14 cellular contexts compared by ENCODE assay signal in the genomic region with DNA sequence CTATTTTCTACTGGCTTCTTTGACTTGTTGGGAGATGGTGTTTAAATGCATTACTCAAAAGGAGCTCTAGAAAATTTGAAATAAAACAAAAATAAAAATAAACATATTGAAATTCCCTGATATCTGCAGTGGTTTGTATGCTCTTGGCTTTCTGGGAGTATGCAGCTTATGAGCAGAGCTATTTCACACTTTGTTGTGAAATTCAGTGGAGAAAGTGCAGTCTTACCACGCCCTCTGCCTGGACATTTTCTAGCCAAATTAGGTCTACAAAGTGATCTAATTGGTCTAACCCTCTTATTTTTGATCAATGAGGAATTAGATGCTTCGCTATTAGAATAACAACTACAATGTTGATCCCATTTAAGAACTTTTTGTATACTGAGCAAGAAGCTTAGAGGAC.
DNase-seq lines count a peak whose midpoint lies in the region; ATAC-seq and TF ChIP-seq lines count a peak whose summit lies in the region.
"Had no signal": no experiment of that assay in that cellular context is flagged by ENCODE, and none has a peak within 500 bp of the region (broad histone marks: within the 10 kb centered on the region; RNA-seq: fewer than 3 reads in every experiment).

No MANE protein-coding gene starts in this region.

- no peaks in the 10 kb centered on the region for H3K36me3 ChIP-seq in left ventricle myocardium inferior
- H3K36me3 ChIP-seq: BE2C, HAP-1 had no signal

- peaks cover 18% of the 10 kb centered on the region for H3K27me3 ChIP-seq in left ventricle myocardium inferior (ENCODE audit: low read depth)
- H3K27me3 ChIP-seq: BE2C had no signal

- H3K4me1 ChIP-seq in left ventricle myocardium inferior, result peaks cover 7% of the 10 kb centered on the region
- H3K4me1 ChIP-seq: Caco-2, HAP-1 had no signal

- intact Hi-C loops in left ventricle myocardium superior (cut with micrococcal nuclease), result no loop called here
- intact Hi-C loops in left ventricle myocardium inferior (cut with micrococcal nuclease), result no loop called here

- H3K9me3 ChIP-seq in left ventricle myocardium inferior (replicated peaks), result no peaks in the 10 kb centered on the region
- H3K9me3 ChIP-seq: BE2C, Caco-2, HAP-1 had no signal

- TF ChIP-seq CTCF in left ventricle myocardium inferior (IDR thresholded peaks at IDR 0.05; ENCODE audit: borderline replicate concordance), result no peak

- no peak overlapping the region for H3K4me3 ChIP-seq in left ventricle myocardium inferior
- H3K4me3 ChIP-seq: HAP-1 had no signal

- DNase-seq in NCI-H82 treated with DMSO at 0.1 percent for 48 hours (lab: John Stamatoyannopoulos, UW; ENCODE audit: unreplicated experiment), result peak; percentile 20
- DNase-seq in NCI-H82 (lab: John Stamatoyannopoulos, UW), result no peak
- no peak for DNase-seq in left ventricle myocardium superior
- DNase-seq in left ventricle myocardium inferior, result no peak
- DNase-seq in amniotic epithelial cell (ENCODE audit: low read depth), result peak; percentile 25
- no peak for DNase-seq in NCI-H774 (lab: John Stamatoyannopoulos, UW)
- no peak for DNase-seq in CD1c-positive myeloid dendritic cell (ENCODE audit: extremely low spot score)
- DNase-seq: 8988T; BE2C; C1 segment of cervical spinal cord; Caco-2; CD4-positive, alpha-beta T cell had no signal

- peak; percentile 63 for ATAC-seq in left ventricle myocardium superior
- ATAC-seq: HepG2 had no signal

- no peak overlapping the region for H3K27ac ChIP-seq in left ventricle myocardium inferior (replicated peaks)

Comparison
In these comparisons a context has a peak if more than half of its experiments do, and no peak if none do; other contexts are left out.
1. DNase-seq: peak in NCI-H82 treated with DMSO at 0.1 percent for 48 hours (single experiment) and amniotic epithelial cell (single experiment); none in NCI-H82 (single experiment), left ventricle myocardium superior (single experiment), left ventricle myocardium inferior (single experiment), NCI-H774 (single experiment) and CD1c-positive myeloid dendritic cell (single experiment).